ENCODE assay signal across 8 cellular contexts in the genomic region with DNA sequence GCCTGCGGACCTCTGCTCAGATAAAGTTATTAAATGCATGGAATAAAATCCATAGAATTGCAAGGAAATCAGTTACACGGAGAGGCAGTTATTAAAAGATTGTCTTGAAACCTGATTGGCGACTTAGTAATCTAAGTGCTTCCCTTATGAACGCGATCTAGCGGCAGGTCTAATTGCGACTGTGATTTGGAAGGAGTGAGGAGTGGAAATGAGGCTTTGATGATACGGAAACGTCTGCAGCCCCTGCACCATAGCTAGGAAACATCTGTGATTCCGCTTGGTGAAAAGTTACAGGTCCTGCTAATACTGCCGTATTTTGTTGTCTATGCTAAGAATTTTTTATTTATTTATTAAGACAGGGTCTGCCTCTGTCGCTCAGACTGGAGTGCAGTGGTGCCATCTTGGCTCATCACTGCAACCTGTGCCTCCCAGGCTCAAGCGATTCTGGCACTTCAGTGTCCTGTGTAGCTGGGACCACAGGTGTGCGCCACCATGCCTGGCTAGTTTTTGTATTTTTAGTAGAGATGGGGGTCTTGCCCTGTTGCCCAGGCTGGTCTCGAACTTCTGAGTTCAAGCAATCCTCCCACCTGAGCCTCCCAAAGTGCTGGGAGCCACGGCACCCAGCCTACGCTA. TPM values are rescaled to one million over a fixed set of nuclear protein-coding genes. Genes with fewer than 3 reads are reported as not detected.
DNase-seq lines count a peak whose midpoint lies in the region; ATAC-seq, FAIRE-seq and TF ChIP-seq lines count a peak whose summit lies in the region.

No MANE protein-coding gene starts in this region.

- ATAC-seq in GM18861 (IDR thresholded peaks at IDR 0.05; ENCODE audit: unreplicated experiment) = no peak

- H3K36me3 ChIP-seq in ACC112 (ENCODE audit: insufficient read depth, low read length) = no peaks in the 10 kb centered on the region
- H3K36me3 ChIP-seq in mucosa of rectum (ENCODE audit: control insufficient read depth in 2 of 2, insufficient read depth in 2 of 2, low read length in 2 of 2) = peaks cover 17% of the 10 kb centered on the region in 2 donors

- peak overlapping the region; percentile 92 to 100 (median 98) for H3K4me3 Mint-ChIP-seq in IgD-negative memory B cell

- DNase-seq in cardiac fibroblast (ENCODE audit: low read depth in 2 of 2) = no peak
- DNase-seq in frontal cortex (ENCODE audit: low spot score in 2 of 2) = no peak
- DNase-seq in cerebellar cortex (ENCODE audit: low spot score) = no peak
- no peak for DNase-seq in DMS153 treated with DMSO at 0.1 percent for 48 hours (lab: John Stamatoyannopoulos, UW; ENCODE audit: unreplicated experiment)

- peaks cover 12 to 17% (median 14%) of the 10 kb centered on the region in 3 donors for H3K4me1 Mint-ChIP-seq in IgD-negative memory B cell

- peak overlapping the region; percentile 38 for H2AFZ ChIP-seq in ACC112 (ENCODE audit: low read length, unreplicated experiment)

- peaks cover 4% of the 10 kb centered on the region for H3K27me3 Mint-ChIP-seq in IgD-negative memory B cell

- no peaks in the 10 kb centered on the region for H3K4me1 ChIP-seq in ACC112 (ENCODE audit: control insufficient read depth, insufficient read depth, low read length, unreplicated experiment)
- H3K4me1 ChIP-seq in mucosa of rectum (ENCODE audit: control insufficient read depth in 2 of 2, insufficient read depth in 2 of 2, low read length in 2 of 2) = peaks cover 4 to 8% of the 10 kb centered on the region in 2 donors

- peaks cover 0 to 9% (median 0%) of the 10 kb centered on the region in 3 donors for H3K9me3 Mint-ChIP-seq in IgD-negative memory B cell

- peaks cover 5% of the 10 kb centered on the region for H3K36me3 Mint-ChIP-seq in IgD-negative memory B cell

- H3K27ac ChIP-seq in ACC112 (ENCODE audit: low read depth, low read length) = no peak overlapping the region
- peak overlapping the region; percentile 92 to 94 for H3K27ac ChIP-seq in mucosa of rectum (ENCODE audit: low read depth in 2 of 2, low read length in 2 of 2)

- no peak for TF ChIP-seq CTCF in cardiac fibroblast (IDR thresholded peaks at IDR 0.05; ENCODE audit: low read depth, low read length)

- H3K9ac ChIP-seq in mucosa of rectum (ENCODE audit: low read depth in 1 of 2, low read length in 2 of 2) = peak overlapping the region; percentile 92 to 99

- H3K9me3 ChIP-seq in mucosa of rectum (ENCODE audit: control insufficient read depth in 2 of 2, low read length in 2 of 2) = no peaks in the 10 kb centered on the region

- peak overlapping the region; percentile 93 for H3K4me3 ChIP-seq in ACC112 (ENCODE audit: low read depth, low read length)
- H3K4me3 ChIP-seq in cardiac fibroblast (replicated peaks in 1 of 2; ENCODE audit: low read depth in 2 of 2, low read length in 2 of 2) = peak overlapping the region; percentile 99
- H3K4me3 ChIP-seq in mucosa of rectum (ENCODE audit: low read length in 2 of 2) = peak overlapping the region; percentile 91 to 95

- H3K79me2 ChIP-seq in ACC112 (ENCODE audit: control insufficient read depth, insufficient read depth, low read length, unreplicated experiment) = peaks cover 8% of the 10 kb centered on the region

- H3K27ac Mint-ChIP-seq in IgD-negative memory B cell = peak overlapping the region; percentile 33 to 74 (median 65)

- FAIRE-seq in frontal cortex (lab: Jason Lieb, UNC) = no peak

- no peaks in the 10 kb centered on the region for H3K27me3 ChIP-seq in ACC112 (ENCODE audit: insufficient read depth, low read length)
- no peaks in the 10 kb centered on the region for H3K27me3 ChIP-seq in mucosa of rectum (ENCODE audit: control insufficient read depth in 2 of 2, insufficient read depth in 2 of 2, low read length in 2 of 2)

RNA-seq across cellular contexts. Expression of gene NDUFS7, which starts 0.9 kb away (rescaled TPM):
- polyA plus RNA-seq in IgD-negative memory B cell = 233 TPM
- total RNA-seq in frontal cortex = 27.7 TPM

RNA-seq across cellular contexts. Expression of gene GAMT, which starts 16.7 kb away (rescaled TPM):
- 14.3 TPM for polyA plus RNA-seq in IgD-negative memory B cell
- 15.5 TPM for total RNA-seq in frontal cortex

RNA-seq across cellular contexts. Expression of gene DAZAP1, which starts 22.8 kb away (rescaled TPM):
- polyA plus RNA-seq in IgD-negative memory B cell = 7.2 TPM
- 43.6 TPM for total RNA-seq in frontal cortex

RNA-seq across cellular contexts. Expression of gene RPS15, which starts 53.6 kb away (rescaled TPM):
- 3,226 TPM for polyA plus RNA-seq in IgD-negative memory B cell
- total RNA-seq in frontal cortex = 276 TPM
